ENCODE assay signal across 12 cellular contexts in genomic region chr17:46727572-46728348, GRCh38.
DNase-seq lines count a peak whose midpoint lies in the region; ATAC-seq and TF ChIP-seq lines count a peak whose summit lies in the region.
"Had no signal": no experiment of that assay in that cellular context is flagged by ENCODE, and none has a peak within 500 bp of the region (broad histone marks: within the 10 kb centered on the region; RNA-seq: fewer than 3 reads in every experiment).

No MANE protein-coding gene starts in this region.

- CTCF ChIA-PET in AG04449 (lab: Yijun Ruan, JAX): interaction anchor here (0.7 to 1.6 kb wide), 4 partner anchors 12 to 212 kb away, joined by 3 to 4 read pairs (median 3); no protein-coding TSS in a partner anchor

- POLR2A ChIA-PET in AG04449 (lab: Yijun Ruan, JAX): no interaction called here

- H3K9me3 ChIP-seq in HUES48 (ENCODE audit: control insufficient read depth, insufficient read depth, low read length): no peaks in the 10 kb centered on the region
- no peaks in the 10 kb centered on the region for H3K9me3 ChIP-seq in SJCRH30 (replicated peaks)
- H3K9me3 ChIP-seq: adrenal gland, tibial artery had no signal

- ATAC-seq in GM21723 (IDR thresholded peaks at IDR 0.05; ENCODE audit: unreplicated experiment): no peak
- no peak for ATAC-seq in GM21423 (IDR thresholded peaks at IDR 0.05; ENCODE audit: unreplicated experiment)

- H3K27ac ChIP-seq in HUES48 (ENCODE audit: low read depth, low read length): peak overlapping the region; percentile 16
- H3K27ac ChIP-seq in brain microvascular endothelial cell: peak overlapping the region; percentile 21
- H3K27ac ChIP-seq in SJCRH30: no peak overlapping the region
- H3K27ac ChIP-seq: adrenal gland, tibial artery had no signal

- DNase-seq in AG04449 (ENCODE audit: low read depth, low spot score) (peak; percentile 65), brain microvascular endothelial cell (peak; percentile 77), kidney glomerular epithelial cell (lab: John Stamatoyannopoulos, UW) (peak; percentile 74), SJCRH30 (no peak)
- no peak for DNase-seq in stimulated activated CD4-positive, alpha-beta T cell treated with anti-CD3 and anti-CD28 coated beads, Interleukin-4, amount 100 ng/mL, for 4 hours
- DNase-seq: activated CD8-positive, alpha-beta memory T cell treated with anti-CD3 and anti-CD28 coated beads, Interleukin-2, amount 50 U/mL, for 48 hours; adrenal gland; naive B cell; tibial artery had no signal

- peaks cover 18% of the 10 kb centered on the region for H3K4me1 ChIP-seq in HUES48 (ENCODE audit: control insufficient read depth, insufficient read depth, low read length)
- H3K4me1 ChIP-seq in SJCRH30: no peaks in the 10 kb centered on the region
- H3K4me1 ChIP-seq: adrenal gland, tibial artery had no signal

- H3K27me3 ChIP-seq in HUES48 (ENCODE audit: control insufficient read depth, insufficient read depth, low read length) (no peaks in the 10 kb centered on the region), brain microvascular endothelial cell (replicated peaks) (no peaks in the 10 kb centered on the region), SJCRH30 (no peaks in the 10 kb centered on the region)
- H3K27me3 ChIP-seq: adrenal gland, tibial artery had no signal

- TF ChIP-seq CTCF in AG04449 (IDR thresholded peaks at IDR 0.05; ENCODE audit: insufficient read depth, low read length, missing control alignments) (no peak), brain microvascular endothelial cell (IDR thresholded peaks at IDR 0.05; ENCODE audit: low read depth, low read length, missing control alignments) (no peak)

- in situ Hi-C loops in brain microvascular endothelial cell (cut with HindIII; ENCODE audit: low pct_ligation_motif_present, low sequenced_read_pairs): no loop called here

- H3K4me3 ChIP-seq in AG04449 (ENCODE audit: low read depth, low read length): no peak overlapping the region
- no peak overlapping the region for H3K4me3 ChIP-seq in HUES48 (ENCODE audit: low read depth, low read length)
- no peak overlapping the region for H3K4me3 ChIP-seq in brain microvascular endothelial cell (ENCODE audit: low read depth, low read length)
- H3K4me3 ChIP-seq in SJCRH30: no peak overlapping the region
- H3K4me3 ChIP-seq: adrenal gland, tibial artery had no signal

- no peaks in the 10 kb centered on the region for H3K36me3 ChIP-seq in HUES48 (ENCODE audit: control insufficient read depth, insufficient read depth, low read length)
- no peaks in the 10 kb centered on the region for H3K36me3 ChIP-seq in brain microvascular endothelial cell (replicated peaks)
- H3K36me3 ChIP-seq in SJCRH30: 0 out of 2 replicates have a peak, but pooled peaks cover 3% of the 10 kb centered on the region

- H3K9ac ChIP-seq in HUES48 (ENCODE audit: low read depth, low read length): no peak overlapping the region

Comparison
In these comparisons a context has a peak if more than half of its experiments do, and no peak if none do; other contexts are left out.
1. DNase-seq: peak in AG04449 (single experiment), brain microvascular endothelial cell (single experiment) and kidney glomerular epithelial cell (single experiment); none in stimulated activated CD4-positive, alpha-beta T cell treated with anti-CD3 and anti-CD28 coated beads, Interleukin-4, amount 100 ng/mL, for 4 hours (0 of 2) and SJCRH30 (0 of 2).